In genomic region chr20:38855356-38855755, GRCh38 we compare ENCODE assay signal across 12 cellular contexts. TPM values are rescaled to one million over a fixed set of nuclear protein-coding genes. Genes with fewer than 3 reads are reported as not detected.
DNase-seq lines count a peak whose midpoint lies in the region; ATAC-seq lines count a peak whose summit lies in the region.
"Had no signal": no experiment of that assay in that cellular context is flagged by ENCODE, and none has a peak within 500 bp of the region (broad histone marks: within the 10 kb centered on the region; RNA-seq: fewer than 3 reads in every experiment).

No MANE protein-coding gene starts in this region.

- H3K27ac ChIP-seq in caudate nucleus (ENCODE audit: low read depth, low read length): peak overlapping the region; percentile 63
- H3K27ac ChIP-seq: cardiac muscle cell, KMS-11 had no signal

- peak overlapping the region; percentile 34 for H3K27ac Mint-ChIP-seq in activated CD4-positive, alpha-beta T cell treated with anti-CD3 and anti-CD28 coated beads, Interleukin-2, amount 10 ng/mL, durations not matched to agents 24 days and 14 days
- H3K27ac Mint-ChIP-seq in activated CD4-positive, alpha-beta T cell treated with anti-CD3 and anti-CD28 coated beads for 36 hours: no peak overlapping the region
- H3K27ac Mint-ChIP-seq in activated naive CD4-positive, alpha-beta T cell treated with anti-CD3 and anti-CD28 coated beads for 36 hours: no peak overlapping the region
- no peak overlapping the region for H3K27ac Mint-ChIP-seq in activated naive CD4-positive, alpha-beta T cell treated with anti-CD3 and anti-CD28 coated beads, Interleukin-2, amount 10 ng/mL, durations not matched to agents 7 days and 5 days

- no peak for ATAC-seq in activated CD4-positive, alpha-beta T cell treated with anti-CD3 and anti-CD28 coated beads for 36 hours
- ATAC-seq in GM18870 (IDR thresholded peaks at IDR 0.05; ENCODE audit: unreplicated experiment): no peak

- H3K27me3 Mint-ChIP-seq in activated CD4-positive, alpha-beta T cell treated with anti-CD3 and anti-CD28 coated beads, Interleukin-2, amount 10 ng/mL, durations not matched to agents 24 days and 14 days: no peaks in the 10 kb centered on the region
- no peaks in the 10 kb centered on the region for H3K27me3 Mint-ChIP-seq in activated CD4-positive, alpha-beta T cell treated with anti-CD3 and anti-CD28 coated beads for 36 hours
- H3K27me3 Mint-ChIP-seq in activated naive CD4-positive, alpha-beta T cell treated with anti-CD3 and anti-CD28 coated beads for 36 hours (ENCODE audit: low read depth): no peaks in the 10 kb centered on the region
- no peaks in the 10 kb centered on the region for H3K27me3 Mint-ChIP-seq in activated naive CD4-positive, alpha-beta T cell treated with anti-CD3 and anti-CD28 coated beads, Interleukin-2, amount 10 ng/mL, durations not matched to agents 7 days and 5 days

- H3K36me3 Mint-ChIP-seq in activated CD4-positive, alpha-beta T cell treated with anti-CD3 and anti-CD28 coated beads, Interleukin-2, amount 10 ng/mL, durations not matched to agents 24 days and 14 days (ENCODE audit: low read depth): peaks cover 64% of the 10 kb centered on the region
- H3K36me3 Mint-ChIP-seq in activated CD4-positive, alpha-beta T cell treated with anti-CD3 and anti-CD28 coated beads for 36 hours (ENCODE audit: low read depth): peaks cover 45% of the 10 kb centered on the region
- H3K36me3 Mint-ChIP-seq in activated naive CD4-positive, alpha-beta T cell treated with anti-CD3 and anti-CD28 coated beads for 36 hours (ENCODE audit: low read depth): peaks cover 9% of the 10 kb centered on the region
- peaks cover 52% of the 10 kb centered on the region for H3K36me3 Mint-ChIP-seq in activated naive CD4-positive, alpha-beta T cell treated with anti-CD3 and anti-CD28 coated beads, Interleukin-2, amount 10 ng/mL, durations not matched to agents 7 days and 5 days

- peaks cover 58% of the 10 kb centered on the region for H3K4me1 Mint-ChIP-seq in activated CD4-positive, alpha-beta T cell treated with anti-CD3 and anti-CD28 coated beads, Interleukin-2, amount 10 ng/mL, durations not matched to agents 24 days and 14 days
- H3K4me1 Mint-ChIP-seq in activated CD4-positive, alpha-beta T cell treated with anti-CD3 and anti-CD28 coated beads for 36 hours: peaks cover 72% of the 10 kb centered on the region
- peaks cover 51% of the 10 kb centered on the region for H3K4me1 Mint-ChIP-seq in activated naive CD4-positive, alpha-beta T cell treated with anti-CD3 and anti-CD28 coated beads for 36 hours (ENCODE audit: low read depth)
- peaks cover 61% of the 10 kb centered on the region for H3K4me1 Mint-ChIP-seq in activated naive CD4-positive, alpha-beta T cell treated with anti-CD3 and anti-CD28 coated beads, Interleukin-2, amount 10 ng/mL, durations not matched to agents 7 days and 5 days

- H3K4me3 Mint-ChIP-seq in activated CD4-positive, alpha-beta T cell treated with anti-CD3 and anti-CD28 coated beads, Interleukin-2, amount 10 ng/mL, durations not matched to agents 24 days and 14 days: no peak overlapping the region
- H3K4me3 Mint-ChIP-seq in activated CD4-positive, alpha-beta T cell treated with anti-CD3 and anti-CD28 coated beads for 36 hours: no peak overlapping the region
- H3K4me3 Mint-ChIP-seq in activated naive CD4-positive, alpha-beta T cell treated with anti-CD3 and anti-CD28 coated beads for 36 hours: no peak overlapping the region
- H3K4me3 Mint-ChIP-seq in activated naive CD4-positive, alpha-beta T cell treated with anti-CD3 and anti-CD28 coated beads, Interleukin-2, amount 10 ng/mL, durations not matched to agents 7 days and 5 days: no peak overlapping the region

- peaks cover 15% of the 10 kb centered on the region for H3K9me3 Mint-ChIP-seq in activated CD4-positive, alpha-beta T cell treated with anti-CD3 and anti-CD28 coated beads, Interleukin-2, amount 10 ng/mL, durations not matched to agents 24 days and 14 days
- H3K9me3 Mint-ChIP-seq in activated CD4-positive, alpha-beta T cell treated with anti-CD3 and anti-CD28 coated beads for 36 hours (ENCODE audit: low read depth): peaks cover 3% of the 10 kb centered on the region
- no peaks in the 10 kb centered on the region for H3K9me3 Mint-ChIP-seq in activated naive CD4-positive, alpha-beta T cell treated with anti-CD3 and anti-CD28 coated beads for 36 hours
- H3K9me3 Mint-ChIP-seq in activated naive CD4-positive, alpha-beta T cell treated with anti-CD3 and anti-CD28 coated beads, Interleukin-2, amount 10 ng/mL, durations not matched to agents 7 days and 5 days: no peaks in the 10 kb centered on the region

- CTCF ChIA-PET in activated CD4-positive, alpha-beta T cell treated with anti-CD3 and anti-CD28 coated beads for 36 hours (lab: Charles Lee): interaction anchor here (1.0 kb wide), 1 partner anchor 12 kb away, joined by 3 read pairs; no protein-coding TSS in a partner anchor
- CTCF ChIA-PET in activated naive CD4-positive, alpha-beta T cell treated with anti-CD3 and anti-CD28 coated beads for 36 hours (lab: Charles Lee): interaction anchor here (0.7 to 1.2 kb wide), 3 partner anchors 38 to 231 kb away, joined by 3 read pairs; no protein-coding TSS in a partner anchor
- CTCF ChIA-PET in activated naive CD4-positive, alpha-beta T cell treated with anti-CD3 and anti-CD28 coated beads, Interleukin-2, amount 10 ng/mL, durations not matched to agents 7 days and 5 days (lab: Charles Lee): interaction anchor here (0.7 kb wide), 2 partner anchors 18 to 38 kb away, joined by 3 to 4 read pairs; no protein-coding TSS in a partner anchor

- no peak for DNase-seq in activated CD4-positive, alpha-beta T cell treated with anti-CD3 and anti-CD28 coated beads, Interleukin-2, amount 10 ng/mL, durations not matched to agents 24 days and 14 days
- DNase-seq in activated CD4-positive, alpha-beta T cell treated with anti-CD3 and anti-CD28 coated beads for 36 hours: no peak
- DNase-seq in LHCN-M2 (ENCODE audit: low read depth) (peak; percentile 8), caudate nucleus (lab: John Stamatoyannopoulos, UW) (peak in 21 of 61 donors; percentile 22 to 79 (median 49)), putamen (ENCODE audit: low spot score) (peak; percentile 75)
- no peak for DNase-seq in activated naive CD4-positive, alpha-beta T cell treated with anti-CD3 and anti-CD28 coated beads for 36 hours
- no peak for DNase-seq in activated naive CD4-positive, alpha-beta T cell treated with anti-CD3 and anti-CD28 coated beads, Interleukin-2, amount 10 ng/mL, durations not matched to agents 7 days and 5 days
- DNase-seq: activated CD4-positive, CD25-positive, alpha-beta regulatory T cell treated with anti-CD3 and anti-CD28 coated beads, Interleukin-2, amount 50 U/mL, for 72 hours; activated gamma-delta T cell had no signal

- POLR2A ChIA-PET in activated CD4-positive, alpha-beta T cell treated with anti-CD3 and anti-CD28 coated beads for 36 hours (lab: Charles Lee): interaction anchor here (1.0 kb wide), 1 partner anchor 107 kb away, joined by 3 read pairs; the partner anchor contains the start of gene DHX35

- intact Hi-C loops in activated CD4-positive, alpha-beta T cell treated with anti-CD3 and anti-CD28 coated beads, Interleukin-2, amount 10 ng/mL, durations not matched to agents 24 days and 14 days (cut with micrococcal nuclease): no loop called here
- intact Hi-C loops in activated CD4-positive, alpha-beta T cell treated with anti-CD3 and anti-CD28 coated beads for 36 hours (cut with DNase I, micrococcal nuclease): no loop called here
- intact Hi-C loops in activated naive CD4-positive, alpha-beta T cell treated with anti-CD3 and anti-CD28 coated beads for 36 hours (cut with micrococcal nuclease): no loop called here

RNA-seq across cellular contexts. Expression of gene PPP1R16B, which starts 49.9 kb away (rescaled TPM):
- 133 TPM in 2 replicates for total RNA-seq in activated CD4-positive, alpha-beta T cell treated with anti-CD3 and anti-CD28 coated beads, Interleukin-2, amount 10 ng/mL, durations not matched to agents 24 days and 14 days
- 10 to 100 TPM; 78.8 to 84.0 TPM for total RNA-seq in activated CD4-positive, alpha-beta T cell treated with anti-CD3 and anti-CD28 coated beads for 36 hours
- not detected in 2 replicates for total RNA-seq in LHCN-M2 (2014; rRNA removed)
- polyA plus RNA-seq in LHCN-M2 (2012): not detected
- total RNA-seq in activated naive CD4-positive, alpha-beta T cell treated with anti-CD3 and anti-CD28 coated beads for 36 hours: 10 to 100 TPM; 38.1 to 40.0 TPM
- polyA plus RNA-seq: cardiac muscle cell had no signal

Comparison
In these comparisons a context has a peak if more than half of its experiments do, and no peak if none do; other contexts are left out.
1. DNase-seq: peak in LHCN-M2 (single experiment) and putamen (single experiment); none in activated CD4-positive, alpha-beta T cell treated with anti-CD3 and anti-CD28 coated beads, Interleukin-2, amount 10 ng/mL, durations not matched to agents 24 days and 14 days (single experiment), activated CD4-positive, alpha-beta T cell treated with anti-CD3 and anti-CD28 coated beads for 36 hours (single experiment), activated naive CD4-positive, alpha-beta T cell treated with anti-CD3 and anti-CD28 coated beads for 36 hours (single experiment) and activated naive CD4-positive, alpha-beta T cell treated with anti-CD3 and anti-CD28 coated beads, Interleukin-2, amount 10 ng/mL, durations not matched to agents 7 days and 5 days (single experiment).
2. RNA of gene PPP1R16B, which starts 49.9 kb away (total RNA-seq): 133 TPM in activated CD4-positive, alpha-beta T cell treated with anti-CD3 and anti-CD28 coated beads, Interleukin-2, amount 10 ng/mL, durations not matched to agents 24 days and 14 days, 78.8 to 84.0 TPM in activated CD4-positive, alpha-beta T cell treated with anti-CD3 and anti-CD28 coated beads for 36 hours and 38.1 to 40.0 TPM in activated naive CD4-positive, alpha-beta T cell treated with anti-CD3 and anti-CD28 coated beads for 36 hours; not detected in LHCN-M2; every median in the first group is over 10 times any median in the second.